Comparison of ENCODE assay signal across 10 cellular contexts in the genomic region with DNA sequence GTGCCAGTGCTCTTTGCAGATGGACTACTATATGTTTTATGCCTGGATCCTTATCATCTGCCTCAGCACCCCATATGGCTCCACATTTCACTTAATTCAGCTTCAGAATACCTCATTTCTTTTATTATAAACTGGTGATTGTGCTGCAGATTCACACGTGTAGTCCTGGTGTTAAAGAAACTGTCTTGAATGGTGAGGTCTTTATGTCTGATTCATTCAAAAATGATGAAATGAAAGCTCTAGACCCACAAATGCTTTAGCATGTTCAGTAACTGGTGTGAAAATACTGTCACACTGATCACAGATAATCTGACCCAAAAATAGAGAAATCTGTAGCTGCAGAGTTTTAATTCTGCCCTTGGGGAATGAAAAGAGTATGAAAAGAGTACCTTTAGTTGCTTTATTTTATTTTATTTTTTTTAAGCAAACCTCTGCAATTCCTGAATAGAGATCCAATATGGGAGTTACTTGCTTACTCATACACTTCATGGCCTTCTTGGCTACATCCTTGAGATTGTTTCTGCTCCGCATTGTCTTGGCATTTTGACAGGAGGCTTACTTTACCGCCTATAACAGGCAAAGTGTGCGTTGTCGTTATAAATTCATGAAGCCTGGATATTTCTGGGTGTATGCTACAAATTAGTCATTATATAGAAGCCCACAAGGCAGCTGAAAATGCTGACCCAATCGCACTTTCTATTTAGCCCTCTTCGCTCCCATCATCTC. TPM values are rescaled to one million over a fixed set of nuclear protein-coding genes. Genes with fewer than 3 reads are reported as not detected.
DNase-seq lines count a peak whose midpoint lies in the region; ATAC-seq and TF ChIP-seq lines count a peak whose summit lies in the region.
"Had no signal": no experiment of that assay in that cellular context is flagged by ENCODE, and none has a peak within 500 bp of the region (broad histone marks: within the 10 kb centered on the region; RNA-seq: fewer than 3 reads in every experiment).

No MANE protein-coding gene starts in this region.

- no peak for ATAC-seq in HG03520 (IDR thresholded peaks at IDR 0.05; ENCODE audit: unreplicated experiment)
- no peak for ATAC-seq in GM19035 (IDR thresholded peaks at IDR 0.05; ENCODE audit: unreplicated experiment)
- ATAC-seq: mucosa of descending colon had no signal

- DNase-seq in GM23248 (peak; percentile 87), SK-N-MC (ENCODE audit: low read depth, low spot score) (no peak), fibroblast of lung (ENCODE audit: low read depth in 2 of 2) (peak; percentile 84 to 96), sigmoid colon (no peak), COLO829 (ENCODE audit: low spot score) (no peak)
- DNase-seq in stimulated activated naive CD4-positive, alpha-beta T cell treated with Interleukin-2 at 50 U/mL for 16 hours (lab: John Stamatoyannopoulos, UW) = no peak
- DNase-seq: NCI-H1694 had no signal

- no peak overlapping the region for H2AFZ ChIP-seq in GM23248
- no peak overlapping the region for H2AFZ ChIP-seq in fibroblast of lung (ENCODE audit: low read length)

- H3K27ac ChIP-seq in GM23248 = peak overlapping the region; percentile 94
- H3K27ac ChIP-seq in SK-N-MC = no peak overlapping the region
- H3K27ac ChIP-seq in fibroblast of lung (ENCODE audit: insufficient read depth, low read length) = peak overlapping the region; percentile 5
- peak overlapping the region; percentile 89 to 97 (median 96) for H3K27ac ChIP-seq in sigmoid colon

- no peak for TF ChIP-seq POLR2A in sigmoid colon (IDR thresholded peaks at IDR 0.05)

- H3F3A ChIP-seq in GM23248 (ENCODE audit: insufficient read depth) = peaks cover 84% of the 10 kb centered on the region

- H4K20me1 ChIP-seq in GM23248 (ENCODE audit: insufficient read depth) (peaks cover 50% of the 10 kb centered on the region), fibroblast of lung (ENCODE audit: control insufficient read depth, extremely low read depth, insufficient read depth, low read length) (peaks cover 2% of the 10 kb centered on the region)

- TF ChIP-seq EP300 in sigmoid colon (IDR thresholded peaks at IDR 0.05) = no peak

- H3K79me2 ChIP-seq in GM23248 (ENCODE audit: insufficient read depth) (peaks cover 94% of the 10 kb centered on the region), fibroblast of lung (ENCODE audit: control insufficient read depth, insufficient read depth, low read length) (peaks cover 94% of the 10 kb centered on the region)

- H3K27me3 ChIP-seq in GM23248 (replicated peaks; ENCODE audit: insufficient read depth) (no peaks in the 10 kb centered on the region), fibroblast of lung (ENCODE audit: control insufficient read depth, insufficient read depth, low read length) (no peaks in the 10 kb centered on the region), sigmoid colon (no peaks in the 10 kb centered on the region)

- H3K4me1 ChIP-seq in GM23248 (ENCODE audit: insufficient read depth) (peaks cover 42% of the 10 kb centered on the region), fibroblast of lung (ENCODE audit: control insufficient read depth, extremely low read depth, insufficient read depth, low read length) (peaks cover 3% of the 10 kb centered on the region), sigmoid colon (peaks cover 0 to 50% (median 27%) of the 10 kb centered on the region in 4 donors)

- H3K36me3 ChIP-seq in GM23248 (ENCODE audit: low read depth) (peaks cover 83% of the 10 kb centered on the region), SK-N-MC (ENCODE audit: insufficient read depth, low read length) (peaks cover 20% of the 10 kb centered on the region), fibroblast of lung (ENCODE audit: control insufficient read depth, insufficient read depth, low read length) (peaks cover 10% of the 10 kb centered on the region), sigmoid colon (peaks cover 0 to 6% (median 2%) of the 10 kb centered on the region in 4 donors)

- intact Hi-C loops in sigmoid colon (cut with DNase I) = loop anchor here (2.0 kb wide), 1 partner anchor 1593 kb away; a partner anchor contains a TSS

- H3K9me2 ChIP-seq in GM23248 (ENCODE audit: insufficient read depth) = no peaks in the 10 kb centered on the region

- peak overlapping the region; percentile 99 for H3K4me3 ChIP-seq in GM23248
- peak overlapping the region; percentile 96 for H3K4me3 ChIP-seq in SK-N-MC
- peak overlapping the region; percentile 47 to 78 (median 64) for H3K4me3 ChIP-seq in fibroblast of lung (replicated peaks in 1 of 4; ENCODE audit: control extremely low read depth in 1 of 4, insufficient read depth in 1 of 4, low read depth in 3 of 4, low read length in 4 of 4)
- H3K4me3 ChIP-seq in sigmoid colon = peak overlapping the region in 3 of 4 donors; percentile 64 to 93 (median 91)
- H3K4me3 ChIP-seq: mucosa of descending colon had no signal

- H3K9ac ChIP-seq in GM23248 = peak overlapping the region; percentile 100
- no peak overlapping the region for H3K9ac ChIP-seq in SK-N-MC (ENCODE audit: insufficient read length)
- H3K9ac ChIP-seq in fibroblast of lung (ENCODE audit: insufficient read depth, low read length) = no peak overlapping the region

- 16 to 18% methylated on average over 7 of the region's 7 CpGs for WGBS in GM23248 (ENCODE audit: low coverage in 1 of 2, low lambda C conversion rate in 2 of 2, missing lambda C conversion rate in 2 of 2), 2 experiments
- WGBS in sigmoid colon, 2 donors = 14 to 65% methylated on average over 7 of the region's 7 CpGs

- in situ Hi-C loops in GM23248 (cut with MboI) = loop anchor here (25.0 kb wide), 1 partner anchor 1239 kb away; no protein-coding TSS in a partner anchor

- H3K4me2 ChIP-seq in GM23248 (ENCODE audit: unreplicated experiment) = peak overlapping the region; percentile 88
- H3K4me2 ChIP-seq in fibroblast of lung (ENCODE audit: extremely low read depth, insufficient read depth, low read length) = peak overlapping the region; percentile 81

- H3K9me3 ChIP-seq in GM23248 (ENCODE audit: low read depth) (no peaks in the 10 kb centered on the region), SK-N-MC (ENCODE audit: low read depth, low read length) (no peaks in the 10 kb centered on the region), fibroblast of lung (ENCODE audit: control insufficient read depth, insufficient read depth, low read depth, low read length) (no peaks in the 10 kb centered on the region), sigmoid colon (no peaks in the 10 kb centered on the region)
- H3K9me3 ChIP-seq: mucosa of descending colon had no signal

- no peak for TF ChIP-seq CTCF in fibroblast of lung (conservative IDR thresholded peaks at IDR 0.05 in 1 of 2, IDR thresholded peaks at IDR 0.05 in 1 of 2; ENCODE audit: low read depth in 1 of 2, low read length in 2 of 2)
- no peak for TF ChIP-seq CTCF in sigmoid colon (IDR thresholded peaks at IDR 0.05)

RNA-seq across cellular contexts. Expression of a gene that starts 2.7 kb away (rescaled TPM):
- total RNA-seq in GM23248 (2014; rRNA removed; shearing (Covaris generic)) = 195 and 201 TPM in 2 replicates
- polyA plus RNA-seq in GM23248 (2016; fragmentation: Nextera tagmentation; extraction: Ambion mirVana) (145 and 150 TPM in 2 replicates), fibroblast of lung (115 and 185 TPM in 2 replicates), sigmoid colon (10 to 100 TPM in 1 of 3 donors, 1 to 10 TPM in 2; 3.7 to 25.8 (median 6.0) TPM)
- total RNA-seq in fibroblast of lung (38.3 and 81.6 TPM in 2 replicates), sigmoid colon (10 to 100 TPM; 23.3 to 32.1 (median 25.0) TPM)
- polyA plus RNA-seq in fibroblast of lung (2012) = 75.7 and 119 TPM in 2 replicates
- polyA minus RNA-seq in fibroblast of lung (ENCODE audit: low replicate concordance) = 331 and 431 TPM in 2 replicates

Comparison
In these comparisons a context has a peak if more than half of its experiments do, and no peak if none do; other contexts are left out.
1. DNase-seq: peak in GM23248 (single experiment) and fibroblast of lung (2 of 2); none in SK-N-MC (single experiment), sigmoid colon (single experiment), COLO829 (single experiment) and stimulated activated naive CD4-positive, alpha-beta T cell treated with Interleukin-2 at 50 U/mL for 16 hours (single experiment).
2. Peak in every context shown above with its lines, with median percentiles within 50 percentile points of each other: H3K4me3 ChIP-seq.